In genomic region chr1:63413394-63413793, GRCh38 we compare ENCODE assay signal across 20 cellular contexts. TPM values are rescaled to one million over a fixed set of nuclear protein-coding genes. Genes with fewer than 3 reads are reported as not detected.
DNase-seq lines count a peak whose midpoint lies in the region; ATAC-seq, FAIRE-seq and TF ChIP-seq lines count a peak whose summit lies in the region.
"Had no signal": no experiment of that assay in that cellular context is flagged by ENCODE, and none has a peak within 500 bp of the region (broad histone marks: within the 10 kb centered on the region; RNA-seq: fewer than 3 reads in every experiment).

No MANE protein-coding gene starts in this region.

- H3K4me1 ChIP-seq in foreskin keratinocyte: no peaks in the 10 kb centered on the region
- H3K4me1 ChIP-seq in small intestine (ENCODE audit: control insufficient read depth in 2 of 2, insufficient read depth in 1 of 2, low read depth in 1 of 2, low read length in 1 of 2): no peaks in the 10 kb centered on the region

- FAIRE-seq in small intestine (lab: Jason Lieb, UNC): no peak
- FAIRE-seq: G401.6, GM12891, GM19239 had no signal

- intact Hi-C loops in left colon (cut with DNase I, micrococcal nuclease): no loop called here

- TF ChIP-seq CTCF in foreskin keratinocyte (conservative IDR thresholded peaks at IDR 0.05): peak; percentile 7

- H3K4me3 ChIP-seq in small intestine (ENCODE audit: low read depth in 1 of 2, low read length in 2 of 2): no peak overlapping the region
- H3K4me3 ChIP-seq: BLaER1 treated with 17β-estradiol and CSF1 and Interleukin-3, amounts not matched to agents 10 nM and 100 nM had no signal

- ATAC-seq in foreskin keratinocyte (no peak), GM18873 (IDR thresholded peaks at IDR 0.05; ENCODE audit: low FRiP score, unreplicated experiment) (no peak), left colon (no peak)

- H3K27me3 ChIP-seq in foreskin keratinocyte: no peaks in the 10 kb centered on the region
- no peaks in the 10 kb centered on the region for H3K27me3 ChIP-seq in small intestine (ENCODE audit: control insufficient read depth in 2 of 2, insufficient read depth in 2 of 2, low read length in 2 of 2)
- H3K27me3 ChIP-seq: BLaER1 treated with 17β-estradiol and CSF1 and Interleukin-3, amounts not matched to agents 10 nM and 100 nM had no signal

- DNase-seq in DMS 273 (lab: John Stamatoyannopoulos, UW; ENCODE audit: unreplicated experiment) (peak; percentile 4), DMS 273 treated with DMSO at 0.1 percent for 48 hours (lab: John Stamatoyannopoulos, UW) (no peak), NAMALWA (ENCODE audit: low spot score) (peak; percentile 19), foreskin keratinocyte (no peak), small intestine (peak; percentile 20), NCI-H748 (lab: John Stamatoyannopoulos, UW; ENCODE audit: unreplicated experiment) (no peak), left colon (no peak)
- DNase-seq: Calu3; CD4-positive, alpha-beta T cell; DMS153; DMS79 treated with DMSO at 0.1 percent for 48 hours; EL; HCEC 1CT had no signal

- H3K27ac ChIP-seq in foreskin keratinocyte (no peak overlapping the region), small intestine (ENCODE audit: low read depth in 1 of 2, low read length in 1 of 2) (no peak overlapping the region)
- H3K27ac ChIP-seq: 22Rv1; BLaER1 treated with 17β-estradiol and CSF1 and Interleukin-3, amounts not matched to agents 10 nM and 100 nM; HL-60 had no signal

- no peaks in the 10 kb centered on the region for H3K9me3 ChIP-seq in small intestine (ENCODE audit: control insufficient read depth, low read depth)
- H3K9me3 ChIP-seq: BLaER1 treated with 17β-estradiol and CSF1 and Interleukin-3, amounts not matched to agents 10 nM and 100 nM had no signal

- WGBS in small intestine, 3 donors: 35 to 54% (median 45%) methylated on average over 1 of the region's 1 CpG

- peaks cover 0 to 5% of the 10 kb centered on the region in 2 donors for H3K36me3 ChIP-seq in small intestine (ENCODE audit: control insufficient read depth in 2 of 2, insufficient read depth in 2 of 2, low read length in 2 of 2)

RNA-seq across cellular contexts. Expression of gene ALG6, which starts 46.0 kb away (rescaled TPM):
- total RNA-seq in foreskin keratinocyte (13.5 and 14.6 TPM in 2 replicates), left colon (10 to 100 TPM in 1 of 2 donors, 1 to 10 TPM in 1; 9.7 to 12.8 TPM)
- polyA plus RNA-seq in foreskin keratinocyte (7.3 and 9.2 TPM in 2 replicates), small intestine (10 to 100 TPM in 1 of 3 donors, 1 to 10 TPM in 2; 5.9 to 13.5 (median 9.2) TPM)

Comparison
In these comparisons a context has a peak if more than half of its experiments do, and no peak if none do; other contexts are left out.
1. DNase-seq: peak in DMS 273 (single experiment), NAMALWA (single experiment) and small intestine (single experiment); none in DMS 273 treated with DMSO at 0.1 percent for 48 hours (single experiment), foreskin keratinocyte (0 of 2), NCI-H748 (single experiment) and left colon (0 of 2).